14 cellular contexts compared by ENCODE assay signal in genomic region chr14:75577090-75577489, GRCh38. TPM values are rescaled to one million over a fixed set of nuclear protein-coding genes. Genes with fewer than 3 reads are reported as not detected.
DNase-seq lines count a peak whose midpoint lies in the region; ATAC-seq and TF ChIP-seq lines count a peak whose summit lies in the region.
"Had no signal": no experiment of that assay in that cellular context is flagged by ENCODE, and none has a peak within 500 bp of the region (broad histone marks: within the 10 kb centered on the region; RNA-seq: fewer than 3 reads in every experiment).

No MANE protein-coding gene starts in this region.

- H3K27me3 Mint-ChIP-seq in T-helper 1 cell treated with Interleukin-12 subunit alpha and Interleukin-12 subunit beta and Interleukin-4 antibody, amounts not matched to agents 30 μg/mL and 1 μg/mL, for 36 hours (ENCODE audit: low read depth) = peaks cover 10% of the 10 kb centered on the region
- no peaks in the 10 kb centered on the region for H3K27me3 Mint-ChIP-seq in activated T-helper 17 cell treated with anti-CD3 and anti-CD28 coated beads, Interleukin-2, amount 50 U/mL, for 72 hours
- peaks cover 37% of the 10 kb centered on the region for H3K27me3 Mint-ChIP-seq in progenitor cell of endocrine pancreas

- H3K36me3 Mint-ChIP-seq in T-helper 1 cell treated with Interleukin-12 subunit alpha and Interleukin-12 subunit beta and Interleukin-4 antibody, amounts not matched to agents 30 μg/mL and 1 μg/mL, for 36 hours (ENCODE audit: low read depth) = no peaks in the 10 kb centered on the region
- H3K36me3 Mint-ChIP-seq in activated T-helper 17 cell treated with anti-CD3 and anti-CD28 coated beads, Interleukin-2, amount 50 U/mL, for 72 hours (ENCODE audit: low read depth) = peaks cover 25% of the 10 kb centered on the region
- no peaks in the 10 kb centered on the region for H3K36me3 Mint-ChIP-seq in progenitor cell of endocrine pancreas (ENCODE audit: insufficient read depth)
- H3K36me3 Mint-ChIP-seq: activated naive CD8-positive, alpha-beta T cell treated with anti-CD3 and anti-CD28 coated beads, Interleukin-2, amount 10 ng/mL, durations not matched to agents 7 days and 5 days had no signal

- intact Hi-C loops in vagina (cut with DNase I) = loop anchor here (5.0 kb wide), 1 partner anchor 75 kb away; no protein-coding TSS in a partner anchor

- peaks cover 28% of the 10 kb centered on the region for H3K4me1 ChIP-seq in vagina

- TF ChIP-seq CTCF in GM10266 (IDR thresholded peaks at IDR 0.05; ENCODE audit: control insufficient read depth, insufficient read depth, low read depth, missing control alignments) (no peak), progenitor cell of endocrine pancreas (IDR thresholded peaks at IDR 0.05; ENCODE audit: unreplicated experiment) (no peak), vagina (IDR thresholded peaks at IDR 0.05) (no peak)

- no peak overlapping the region for H3K27ac ChIP-seq in vagina

- peak overlapping the region; percentile 87 for H3K4me3 Mint-ChIP-seq in T-helper 1 cell treated with Interleukin-12 subunit alpha and Interleukin-12 subunit beta and Interleukin-4 antibody, amounts not matched to agents 30 μg/mL and 1 μg/mL, for 36 hours
- no peak overlapping the region for H3K4me3 Mint-ChIP-seq in activated T-helper 17 cell treated with anti-CD3 and anti-CD28 coated beads, Interleukin-2, amount 50 U/mL, for 72 hours
- no peak overlapping the region for H3K4me3 Mint-ChIP-seq in progenitor cell of endocrine pancreas (ENCODE audit: low read depth)
- H3K4me3 Mint-ChIP-seq: nephron progenitor cell had no signal

- H3K9me3 Mint-ChIP-seq in T-helper 1 cell treated with Interleukin-12 subunit alpha and Interleukin-12 subunit beta and Interleukin-4 antibody, amounts not matched to agents 30 μg/mL and 1 μg/mL, for 36 hours = no peaks in the 10 kb centered on the region
- H3K9me3 Mint-ChIP-seq in activated T-helper 17 cell treated with anti-CD3 and anti-CD28 coated beads, Interleukin-2, amount 50 U/mL, for 72 hours = no peaks in the 10 kb centered on the region
- H3K9me3 Mint-ChIP-seq in progenitor cell of endocrine pancreas (ENCODE audit: low read depth) = no peaks in the 10 kb centered on the region
- H3K9me3 Mint-ChIP-seq: activated naive CD8-positive, alpha-beta T cell treated with anti-CD3 and anti-CD28 coated beads, Interleukin-2, amount 10 ng/mL, durations not matched to agents 7 days and 5 days had no signal

- DNase-seq in T-helper 1 cell = no peak
- DNase-seq in GM10266 (ENCODE audit: extremely low spot score) = peak; percentile 49
- no peak for DNase-seq in progenitor cell of endocrine pancreas (ENCODE audit: low spot score, unreplicated experiment)
- DNase-seq in cerebellar cortex (ENCODE audit: low spot score) = no peak
- no peak for DNase-seq in NCI-H1436 (lab: John Stamatoyannopoulos, UW)
- no peak for DNase-seq in vagina (ENCODE audit: extremely low spot score in 2 of 2)

- H3K9me3 ChIP-seq in vagina = no peaks in the 10 kb centered on the region
- H3K9me3 ChIP-seq: psoas muscle, spleen, tibial artery had no signal

- no peaks in the 10 kb centered on the region for H3K36me3 ChIP-seq in vagina
- H3K36me3 ChIP-seq: spleen, tibial artery had no signal

- H3K4me1 Mint-ChIP-seq in T-helper 1 cell treated with Interleukin-12 subunit alpha and Interleukin-12 subunit beta and Interleukin-4 antibody, amounts not matched to agents 30 μg/mL and 1 μg/mL, for 36 hours (ENCODE audit: low read depth) = peaks cover 20% of the 10 kb centered on the region
- H3K4me1 Mint-ChIP-seq in activated T-helper 17 cell treated with anti-CD3 and anti-CD28 coated beads, Interleukin-2, amount 50 U/mL, for 72 hours = peaks cover 12% of the 10 kb centered on the region
- peaks cover 11% of the 10 kb centered on the region for H3K4me1 Mint-ChIP-seq in progenitor cell of endocrine pancreas (ENCODE audit: low read depth)
- H3K4me1 Mint-ChIP-seq: nephron progenitor cell had no signal

- H3K4me3 ChIP-seq in vagina = no peak overlapping the region
- H3K4me3 ChIP-seq: lung had no signal

- no peaks in the 10 kb centered on the region for H3K27me3 ChIP-seq in vagina
- H3K27me3 ChIP-seq: spleen had no signal

- ATAC-seq in activated T-helper 17 cell treated with anti-CD3 and anti-CD28 coated beads, Interleukin-2, amount 50 U/mL, for 72 hours (replicated peaks) = no peak

- H3K27ac Mint-ChIP-seq in T-helper 1 cell treated with Interleukin-12 subunit alpha and Interleukin-12 subunit beta and Interleukin-4 antibody, amounts not matched to agents 30 μg/mL and 1 μg/mL, for 36 hours = no peak overlapping the region
- H3K27ac Mint-ChIP-seq in activated T-helper 17 cell treated with anti-CD3 and anti-CD28 coated beads, Interleukin-2, amount 50 U/mL, for 72 hours = peak overlapping the region; percentile 86
- peak overlapping the region; percentile 89 for H3K27ac Mint-ChIP-seq in progenitor cell of endocrine pancreas
- H3K27ac Mint-ChIP-seq: activated naive CD8-positive, alpha-beta T cell treated with anti-CD3 and anti-CD28 coated beads, Interleukin-2, amount 10 ng/mL, durations not matched to agents 7 days and 5 days had no signal

- no peak for TF ChIP-seq POLR2A in vagina (IDR thresholded peaks at IDR 0.05)

RNA-seq across cellular contexts. Expression of gene FLVCR2, which starts 1.3 kb away (rescaled TPM):
- total RNA-seq in activated T-helper 17 cell treated with anti-CD3 and anti-CD28 coated beads, Interleukin-2, amount 50 U/mL, for 72 hours = 10 to 100 TPM in 1 of 2 donors, 1 to 10 TPM in 1; 8.5 to 18.5 TPM
- total RNA-seq in progenitor cell of endocrine pancreas = 1.0 and 6.3 TPM in 2 replicates
- 3.7 TPM for total RNA-seq in vagina

RNA-seq across cellular contexts. Expression of gene BATF, which starts 54.8 kb away (rescaled TPM):
- total RNA-seq in activated T-helper 17 cell treated with anti-CD3 and anti-CD28 coated beads, Interleukin-2, amount 50 U/mL, for 72 hours = 100 to 1,000 TPM; 123 to 211 TPM
- total RNA-seq in progenitor cell of endocrine pancreas (0.55 TPM in 1 of 2 replicates, not detected in the other), vagina (12.0 TPM)
